Comparison of ENCODE assay signal across 8 cellular contexts in the genomic region with DNA sequence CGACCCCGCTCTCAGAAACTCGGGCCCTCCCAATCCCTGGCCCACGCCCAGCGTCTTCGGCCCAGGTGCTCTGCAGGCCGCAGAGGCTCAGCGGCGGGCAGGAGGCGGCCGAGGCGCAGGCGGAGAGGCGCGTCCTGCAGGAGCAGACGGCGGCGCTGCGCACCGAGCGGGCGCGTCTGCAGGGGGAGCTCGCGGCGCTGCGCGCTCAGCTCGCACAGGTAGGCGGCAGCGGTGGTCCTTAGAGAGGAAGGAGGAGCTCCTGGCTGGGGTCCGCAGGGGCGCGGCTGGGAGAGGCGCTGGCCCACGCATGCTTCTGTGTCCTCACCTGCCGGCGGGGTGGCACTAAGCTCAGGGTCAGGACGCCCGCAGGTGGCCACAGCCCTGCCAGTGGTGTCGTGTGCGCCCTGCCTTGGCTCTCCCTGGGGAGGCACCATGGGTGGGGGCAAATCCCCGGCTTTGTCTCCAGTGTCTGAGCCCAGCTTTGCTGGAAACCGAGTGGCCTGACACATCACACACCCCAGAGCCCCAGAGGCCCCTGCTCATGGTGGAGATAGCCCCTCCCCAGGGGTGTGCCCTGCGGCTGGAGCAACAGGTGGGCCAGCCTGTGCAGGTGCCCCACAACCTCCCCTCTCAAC. TPM values are rescaled to one million over a fixed set of nuclear protein-coding genes. Genes with fewer than 3 reads are reported as not detected.
DNase-seq lines count a peak whose midpoint lies in the region; ATAC-seq and TF ChIP-seq lines count a peak whose summit lies in the region.

No MANE protein-coding gene starts in this region.

- no peaks in the 10 kb centered on the region for H3K36me3 ChIP-seq in prostate gland

- CTCF ChIA-PET in activated CD4-positive, alpha-beta memory T cell treated with anti-CD3 and anti-CD28 coated beads, Interleukin-2, amount 10 ng/mL, durations not matched to agents 7 days and 5 days (lab: Charles Lee), result interaction anchor here (0.6 to 1.9 kb wide), 6 partner anchors 10 to 533 kb away, joined by 3 to 8 read pairs (median 4); partner anchors contain the start of genes PASK and PPP1R7

- no peaks in the 10 kb centered on the region for H3K9me3 Mint-ChIP-seq in activated CD4-positive, alpha-beta memory T cell treated with anti-CD3 and anti-CD28 coated beads, Interleukin-2, amount 10 ng/mL, durations not matched to agents 7 days and 5 days

- no peak for TF ChIP-seq POLR2A in prostate gland (IDR thresholded peaks at IDR 0.05)

- WGBS in prostate gland, result 20% methylated on average over 45 of the region's 45 CpGs

- no peak overlapping the region for H3K4me3 ChIP-seq in LNCaP clone FGC (ENCODE audit: low read depth, low read length)
- H3K4me3 ChIP-seq in prostate gland, result no peak overlapping the region

- peaks cover 18% of the 10 kb centered on the region for H3K27me3 Mint-ChIP-seq in activated CD4-positive, alpha-beta memory T cell treated with anti-CD3 and anti-CD28 coated beads, Interleukin-2, amount 10 ng/mL, durations not matched to agents 7 days and 5 days

- no peak overlapping the region for H3K27ac Mint-ChIP-seq in activated CD4-positive, alpha-beta memory T cell treated with anti-CD3 and anti-CD28 coated beads, Interleukin-2, amount 10 ng/mL, durations not matched to agents 7 days and 5 days

- intact Hi-C loops in prostate gland (cut with DNase I), result no loop called here

- peak; percentile 68 for TF ChIP-seq CTCF in LNCaP clone FGC (IDR thresholded peaks at IDR 0.05; ENCODE audit: control insufficient read depth, extremely low read depth, insufficient read depth)
- peak; percentile 70 for TF ChIP-seq CTCF in foreskin keratinocyte (conservative IDR thresholded peaks at IDR 0.05)
- peak; percentile 48 to 81 (median 68) for TF ChIP-seq CTCF in prostate gland (IDR thresholded peaks at IDR 0.05)

- ATAC-seq in foreskin keratinocyte (peak; percentile 69), GM18517 (IDR thresholded peaks at IDR 0.05; ENCODE audit: unreplicated experiment) (no peak), HG02885 (IDR thresholded peaks at IDR 0.05; ENCODE audit: poor library complexity, unreplicated experiment) (no peak), HG02840 (IDR thresholded peaks at IDR 0.05; ENCODE audit: low FRiP score, unreplicated experiment) (no peak)

- no peaks in the 10 kb centered on the region for H3K4me1 Mint-ChIP-seq in activated CD4-positive, alpha-beta memory T cell treated with anti-CD3 and anti-CD28 coated beads, Interleukin-2, amount 10 ng/mL, durations not matched to agents 7 days and 5 days

- DNase-seq in DMS153 (lab: John Stamatoyannopoulos, UW), result peak; percentile 32
- no peak for DNase-seq in LNCaP clone FGC (ENCODE audit: low read depth)
- peak; percentile 42 for DNase-seq in activated CD4-positive, alpha-beta memory T cell treated with anti-CD3 and anti-CD28 coated beads, Interleukin-2, amount 10 ng/mL, durations not matched to agents 7 days and 5 days
- peak in 1 of 2 donors; percentile 47 for DNase-seq in foreskin keratinocyte
- peak; percentile 53 for DNase-seq in prostate gland (ENCODE audit: low spot score)

- H3K27ac ChIP-seq in foreskin keratinocyte, result no peak overlapping the region
- peak overlapping the region in 1 of 2 donors; percentile 5 for H3K27ac ChIP-seq in prostate gland

- POLR2A ChIA-PET in activated CD4-positive, alpha-beta memory T cell treated with anti-CD3 and anti-CD28 coated beads, Interleukin-2, amount 10 ng/mL, durations not matched to agents 7 days and 5 days (lab: Charles Lee), result no interaction called here

- peaks cover 20% of the 10 kb centered on the region for H3K27me3 ChIP-seq in foreskin keratinocyte
- H3K27me3 ChIP-seq in prostate gland (replicated peaks; ENCODE audit: insufficient read depth), result no peaks in the 10 kb centered on the region

- no peaks in the 10 kb centered on the region for H3K36me3 Mint-ChIP-seq in activated CD4-positive, alpha-beta memory T cell treated with anti-CD3 and anti-CD28 coated beads, Interleukin-2, amount 10 ng/mL, durations not matched to agents 7 days and 5 days (ENCODE audit: low read depth)

- no peaks in the 10 kb centered on the region for H3K4me1 ChIP-seq in foreskin keratinocyte
- H3K4me1 ChIP-seq in prostate gland (replicated peaks), result peaks cover 21% of the 10 kb centered on the region

- no peaks in the 10 kb centered on the region for H3K9me3 ChIP-seq in prostate gland

- H3K4me3 Mint-ChIP-seq in activated CD4-positive, alpha-beta memory T cell treated with anti-CD3 and anti-CD28 coated beads, Interleukin-2, amount 10 ng/mL, durations not matched to agents 7 days and 5 days, result no peak overlapping the region

RNA-seq across cellular contexts. Expression of gene SNED1, which starts 14.9 kb away (rescaled TPM):
- 10 to 100 TPM; 32.6 to 34.3 TPM for total RNA-seq in activated CD4-positive, alpha-beta memory T cell treated with anti-CD3 and anti-CD28 coated beads, Interleukin-2, amount 10 ng/mL, durations not matched to agents 7 days and 5 days
- total RNA-seq in foreskin keratinocyte (not detected in 2 replicates), prostate gland (100 to 1,000 TPM in 1 of 2 donors, 10 to 100 TPM in 1; 32.0 to 115 TPM)
- polyA plus RNA-seq in foreskin keratinocyte, result not detected in 2 replicates

Comparison
In these comparisons a context has a peak if more than half of its experiments do, and no peak if none do; other contexts are left out.
1. RNA of gene SNED1, which starts 14.9 kb away (total RNA-seq): 32.0 to 115 TPM in prostate gland and 32.6 to 34.3 TPM in activated CD4-positive, alpha-beta memory T cell treated with anti-CD3 and anti-CD28 coated beads, Interleukin-2, amount 10 ng/mL, durations not matched to agents 7 days and 5 days; not detected in foreskin keratinocyte; every median in the first group is over 10 times any median in the second.
2. Peak in every context shown above with its lines, with median percentiles within 50 percentile points of each other: CTCF ChIP-seq.